In the genomic region with DNA sequence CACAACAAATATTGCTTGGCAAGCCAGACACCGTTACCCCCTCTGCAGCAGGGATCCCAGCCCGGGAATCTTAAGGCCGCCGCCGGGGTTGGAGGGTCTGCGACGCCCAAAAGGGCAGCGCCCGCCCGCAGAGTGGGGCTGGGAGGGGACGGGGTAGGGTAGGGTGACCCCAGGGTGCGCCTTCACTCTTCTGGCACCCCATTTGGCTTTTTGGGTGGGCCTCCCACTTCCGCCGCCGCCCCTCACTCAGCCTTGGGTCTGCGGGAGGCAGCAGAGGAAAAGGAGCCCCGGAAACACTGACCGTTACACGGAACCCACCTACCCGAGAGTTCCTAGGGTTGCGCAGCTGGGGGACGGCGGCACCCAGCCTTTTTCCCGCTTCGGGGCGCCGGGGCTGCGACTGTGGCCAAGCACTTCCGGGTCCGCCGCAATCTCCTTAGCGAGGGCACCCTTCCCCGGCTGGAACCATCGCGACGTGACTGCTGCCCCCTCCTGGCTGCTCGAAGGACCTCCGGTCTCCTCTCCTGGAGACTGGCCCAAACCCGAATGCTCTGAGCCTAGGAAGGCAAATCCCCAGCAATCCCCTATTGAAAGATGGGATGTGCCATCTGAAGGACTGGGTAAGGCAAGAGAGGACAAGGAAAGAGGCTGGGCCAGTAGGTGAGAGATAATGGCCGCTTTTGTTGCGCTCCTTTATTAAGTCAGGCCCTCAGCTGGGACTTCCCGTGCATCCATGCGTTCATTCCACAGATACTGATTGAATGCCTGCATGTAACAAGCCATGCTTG, we compare ENCODE assay signal across 8 cellular contexts. TPM values are rescaled to one million over a fixed set of nuclear protein-coding genes. Genes with fewer than 3 reads are reported as not detected.
DNase-seq lines count a peak whose midpoint lies in the region; ATAC-seq and TF ChIP-seq lines count a peak whose summit lies in the region.

Gene PIGC (minus strand): TSS at position 404 of the 788 bp plus-strand sequence. CDS start 1,447 bp downstream, outside the sequence.

- H3K4me3 Mint-ChIP-seq in activated CD4-positive, alpha-beta T cell treated with anti-CD3 and anti-CD28 coated beads, Interleukin-2, amount 10 ng/mL, durations not matched to agents 24 days and 14 days: peak within 1 kb of the TSS; percentile 91
- H3K4me3 Mint-ChIP-seq in dendritic cell treated with granulocyte-macrophage colony-stimulating factor and Interleukin-4, amounts not matched to agents 40 ng/mL and 50 ng/mL, for 4 days: peak within 1 kb of the TSS; percentile 87

- H3K4me3 ChIP-seq in left lung: peak within 1 kb of the TSS; percentile 80 to 81

- H3K27ac Mint-ChIP-seq in activated CD4-positive, alpha-beta T cell treated with anti-CD3 and anti-CD28 coated beads, Interleukin-2, amount 10 ng/mL, durations not matched to agents 24 days and 14 days: peak within 1 kb of the TSS; percentile 88
- H3K27ac Mint-ChIP-seq in dendritic cell treated with granulocyte-macrophage colony-stimulating factor and Interleukin-4, amounts not matched to agents 40 ng/mL and 50 ng/mL, for 4 days: peak within 1 kb of the TSS; percentile 95

- peaks cover 27% of the 10 kb centered on the region for H3K4me1 Mint-ChIP-seq in activated CD4-positive, alpha-beta T cell treated with anti-CD3 and anti-CD28 coated beads, Interleukin-2, amount 10 ng/mL, durations not matched to agents 24 days and 14 days
- peaks cover 40% of the 10 kb centered on the region for H3K4me1 Mint-ChIP-seq in dendritic cell treated with granulocyte-macrophage colony-stimulating factor and Interleukin-4, amounts not matched to agents 40 ng/mL and 50 ng/mL, for 4 days (ENCODE audit: low read depth)

- no peaks in the 10 kb centered on the region for H3K27me3 Mint-ChIP-seq in activated CD4-positive, alpha-beta T cell treated with anti-CD3 and anti-CD28 coated beads, Interleukin-2, amount 10 ng/mL, durations not matched to agents 24 days and 14 days
- H3K27me3 Mint-ChIP-seq in dendritic cell treated with granulocyte-macrophage colony-stimulating factor and Interleukin-4, amounts not matched to agents 40 ng/mL and 50 ng/mL, for 4 days: no peaks in the 10 kb centered on the region

- peak; percentile 84 to 91 for TF ChIP-seq CTCF in left lung (IDR thresholded peaks at IDR 0.05)

- no peaks in the 10 kb centered on the region for H3K9me3 ChIP-seq in left lung

- peaks cover 6% of the 10 kb centered on the region for H3K9me3 Mint-ChIP-seq in activated CD4-positive, alpha-beta T cell treated with anti-CD3 and anti-CD28 coated beads, Interleukin-2, amount 10 ng/mL, durations not matched to agents 24 days and 14 days
- H3K9me3 Mint-ChIP-seq in dendritic cell treated with granulocyte-macrophage colony-stimulating factor and Interleukin-4, amounts not matched to agents 40 ng/mL and 50 ng/mL, for 4 days: no peaks in the 10 kb centered on the region

- peaks cover 0 to 6% of the 10 kb centered on the region in 2 donors for H3K36me3 ChIP-seq in left lung

- H3K27ac ChIP-seq in left lung: peak within 1 kb of the TSS; percentile 76 to 87

- peaks cover 27% of the 10 kb centered on the region for H3K36me3 Mint-ChIP-seq in activated CD4-positive, alpha-beta T cell treated with anti-CD3 and anti-CD28 coated beads, Interleukin-2, amount 10 ng/mL, durations not matched to agents 24 days and 14 days (ENCODE audit: low read depth)
- peaks cover 23% of the 10 kb centered on the region for H3K36me3 Mint-ChIP-seq in dendritic cell treated with granulocyte-macrophage colony-stimulating factor and Interleukin-4, amounts not matched to agents 40 ng/mL and 50 ng/mL, for 4 days (ENCODE audit: low read depth)

- H3K27me3 ChIP-seq in left lung: no peaks in the 10 kb centered on the region

- intact Hi-C loops in activated CD4-positive, alpha-beta T cell treated with anti-CD3 and anti-CD28 coated beads, Interleukin-2, amount 10 ng/mL, durations not matched to agents 24 days and 14 days (cut with micrococcal nuclease): loop anchor here (1.0 to 10.0 kb wide), 5 partner anchors 15 to 639 kb away; no protein-coding TSS in a partner anchor
- intact Hi-C loops in dendritic cell treated with granulocyte-macrophage colony-stimulating factor and Interleukin-4, amounts not matched to agents 40 ng/mL and 50 ng/mL, for 4 days (cut with micrococcal nuclease): loop anchor here (2.0 to 5.0 kb wide), 2 partner anchors 441 to 1423 kb away; partner anchors contain the start of genes GAS5 and ZBTB37
- intact Hi-C loops in left lung (cut with DNase I): no loop called here

- DNase-seq in C1 segment of cervical spinal cord (lab: John Stamatoyannopoulos, UW): peak in 13 of 14 donors; percentile 32 to 86 (median 79)
- DNase-seq in NCI-H526 treated with DMSO at 0.1 percent for 48 hours (lab: John Stamatoyannopoulos, UW): peak; percentile 94
- peak; percentile 97 for DNase-seq in activated CD4-positive, alpha-beta T cell treated with anti-CD3 and anti-CD28 coated beads, Interleukin-2, amount 10 ng/mL, durations not matched to agents 24 days and 14 days
- peak; percentile 94 to 99 for DNase-seq in left lung
- DNase-seq in stimulated activated CD4-positive, alpha-beta T cell treated with anti-CD3 and anti-CD28 coated beads, Interleukin-2, amount 100 ng/mL, for 48 hours: peak; percentile 89 to 92

- H3K4me1 ChIP-seq in left lung: peaks cover 10 to 45% of the 10 kb centered on the region in 2 donors

- ATAC-seq in GM19324 (IDR thresholded peaks at IDR 0.05; ENCODE audit: low FRiP score, unreplicated experiment): peak; percentile 98
- ATAC-seq in HG03469 (IDR thresholded peaks at IDR 0.05; ENCODE audit: unreplicated experiment): peak; percentile 94
- ATAC-seq in left lung: peak; percentile 97

RNA-seq across cellular contexts. Expression of gene PIGC, which starts in this region (rescaled TPM):
- total RNA-seq in activated CD4-positive, alpha-beta T cell treated with anti-CD3 and anti-CD28 coated beads, Interleukin-2, amount 10 ng/mL, durations not matched to agents 24 days and 14 days: 20.4 and 23.9 TPM in 2 replicates
- 10 to 100 TPM; 22.3 to 22.9 TPM for total RNA-seq in left lung

Comparison
In these comparisons a context has a peak if more than half of its experiments do, and no peak if none do; other contexts are left out.
1. Peak in every context shown above with its lines: DNase-seq, ATAC-seq, H3K4me3 ChIP-seq and H3K27ac ChIP-seq.
2. intact Hi-C loops: an anchor here in activated CD4-positive, alpha-beta T cell treated with anti-CD3 and anti-CD28 coated beads, Interleukin-2, amount 10 ng/mL, durations not matched to agents 24 days and 14 days (1.0 to 10.0 kb wide) and dendritic cell treated with granulocyte-macrophage colony-stimulating factor and Interleukin-4, amounts not matched to agents 40 ng/mL and 50 ng/mL, for 4 days (2.0 to 5.0 kb wide); none called in left lung.